36 cellular contexts compared by ENCODE assay signal in the genomic region with DNA sequence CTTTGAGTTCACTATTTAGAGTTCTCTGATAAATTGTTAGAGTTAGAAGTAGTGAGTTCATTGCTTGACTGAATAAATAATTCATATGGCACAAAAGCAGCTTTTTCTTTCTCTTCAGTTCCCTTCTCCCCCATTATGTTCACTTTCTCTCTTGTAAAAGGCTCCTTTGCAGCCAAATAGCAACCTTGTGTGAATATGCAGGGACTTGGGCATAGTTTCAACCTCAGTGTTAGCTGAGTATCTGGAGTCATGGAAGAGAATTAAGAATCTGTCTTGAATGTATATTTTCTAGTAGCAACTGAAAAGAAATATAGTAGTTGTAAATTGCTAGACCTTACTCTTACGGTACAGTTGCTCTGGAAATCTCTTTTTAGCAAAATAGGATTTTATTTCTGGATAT.
"Had no signal": no experiment of that assay in that cellular context is flagged by ENCODE, and none has a peak within 500 bp of the region (broad histone marks: within the 10 kb centered on the region; RNA-seq: fewer than 3 reads in every experiment).

No MANE protein-coding gene starts in this region.

- ATAC-seq: activated CD4-positive, CD25-positive, alpha-beta regulatory T cell treated with anti-CD3 and anti-CD28 coated beads, Interleukin-2, amount 50 U/mL, for 24 hours; gastroesophageal sphincter; left colon; mucosa of descending colon; stimulated activated memory B cell treated with anti-CD40 and anti-IgM and Interleukin-4, amounts not matched to agents 10 μg/mL and 1 μg/mL and 100 μg/mL, for 72 hours; stimulated activated naive CD8-positive, alpha-beta T cell treated with anti-CD3 and anti-CD28 coated beads, Interleukin-15, amount 100 ng/mL, for 72 hours had no signal

- H3K36me3 ChIP-seq: colonic mucosa, gastroesophageal sphincter, neutrophil, prostate gland, sigmoid colon, thyroid gland, upper lobe of left lung, vagina had no signal

- H3K27me3 ChIP-seq: colonic mucosa, gastroesophageal sphincter, neutrophil, sigmoid colon, thyroid gland, upper lobe of left lung, vagina had no signal

- H3K27ac Mint-ChIP-seq: activated CD4-positive, alpha-beta memory T cell treated with anti-CD3 and anti-CD28 coated beads for 36 hours; activated naive CD4-positive, alpha-beta T cell treated with anti-CD3 and anti-CD28 coated beads for 36 hours; activated T-helper 1 cell treated with anti-CD3 and anti-CD28 coated beads, Interleukin-12 subunit alpha, Interleukin-12 subunit beta, Interleukin-2, Interleukin-4 antibody, amounts not matched to agents 30 ng/mL and 10 ng/mL and 1 ng/mL, durations not matched to agents 14 hours and 24 hours and 36 hours; immature natural killer cell; stimulated activated memory B cell treated with anti-CD40 and anti-IgM and Interleukin-4, amounts not matched to agents 10 μg/mL and 1 μg/mL and 100 μg/mL, for 72 hours; stimulated activated naive CD8-positive, alpha-beta T cell treated with anti-CD3 and anti-CD28 coated beads, Interleukin-15, amount 100 ng/mL, for 72 hours; T-helper 2 cell treated with Interferon-gamma antibody and Interleukin-4, amounts not matched to agents 5 μg/mL and 100 μg/mL, for 36 hours had no signal

- H3K36me3 Mint-ChIP-seq: activated CD4-positive, alpha-beta memory T cell treated with anti-CD3 and anti-CD28 coated beads for 36 hours; immature natural killer cell; stimulated activated memory B cell treated with anti-CD40 and anti-IgM and Interleukin-4, amounts not matched to agents 10 μg/mL and 1 μg/mL and 100 μg/mL, for 72 hours had no signal

- H3K4me1 ChIP-seq: colonic mucosa, prostate gland had no signal

- H3K27me3 Mint-ChIP-seq: activated CD4-positive, alpha-beta memory T cell treated with anti-CD3 and anti-CD28 coated beads for 36 hours; stimulated activated memory B cell treated with anti-CD40 and anti-IgM and Interleukin-4, amounts not matched to agents 10 μg/mL and 1 μg/mL and 100 μg/mL, for 72 hours; stimulated activated naive CD8-positive, alpha-beta T cell treated with anti-CD3 and anti-CD28 coated beads, Interleukin-15, amount 100 ng/mL, for 72 hours had no signal

- H3K4me3 ChIP-seq: colonic mucosa, gastroesophageal sphincter, mucosa of descending colon, prostate gland, sigmoid colon, thyroid gland, upper lobe of left lung, vagina had no signal

- H3K9me3 Mint-ChIP-seq: activated CD4-positive, alpha-beta memory T cell treated with anti-CD3 and anti-CD28 coated beads for 36 hours; activated naive CD4-positive, alpha-beta T cell treated with anti-CD3 and anti-CD28 coated beads for 36 hours; activated T-helper 1 cell treated with anti-CD3 and anti-CD28 coated beads, Interleukin-12 subunit alpha, Interleukin-12 subunit beta, Interleukin-2, Interleukin-4 antibody, amounts not matched to agents 30 ng/mL and 10 ng/mL and 1 ng/mL, durations not matched to agents 14 hours and 24 hours and 36 hours; immature natural killer cell; nephron; stimulated activated memory B cell treated with anti-CD40 and anti-IgM and Interleukin-4, amounts not matched to agents 10 μg/mL and 1 μg/mL and 100 μg/mL, for 72 hours; stimulated activated naive CD8-positive, alpha-beta T cell treated with anti-CD3 and anti-CD28 coated beads, Interleukin-15, amount 100 ng/mL, for 72 hours; T-helper 2 cell treated with Interferon-gamma antibody and Interleukin-4, amounts not matched to agents 5 μg/mL and 100 μg/mL, for 36 hours had no signal

- H3K4me3 Mint-ChIP-seq: activated CD4-positive, alpha-beta memory T cell treated with anti-CD3 and anti-CD28 coated beads for 36 hours; activated naive CD4-positive, alpha-beta T cell treated with anti-CD3 and anti-CD28 coated beads for 36 hours; activated T-helper 1 cell treated with anti-CD3 and anti-CD28 coated beads, Interleukin-12 subunit alpha, Interleukin-12 subunit beta, Interleukin-2, Interleukin-4 antibody, amounts not matched to agents 30 ng/mL and 10 ng/mL and 1 ng/mL, durations not matched to agents 14 hours and 24 hours and 36 hours; immature natural killer cell; nephron; stimulated activated memory B cell treated with anti-CD40 and anti-IgM and Interleukin-4, amounts not matched to agents 10 μg/mL and 1 μg/mL and 100 μg/mL, for 72 hours; stimulated activated naive CD8-positive, alpha-beta T cell treated with anti-CD3 and anti-CD28 coated beads, Interleukin-15, amount 100 ng/mL, for 72 hours; T-helper 2 cell treated with Interferon-gamma antibody and Interleukin-4, amounts not matched to agents 5 μg/mL and 100 μg/mL, for 36 hours had no signal

- H3K9me3 ChIP-seq: colonic mucosa, gastroesophageal sphincter, mucosa of descending colon, neutrophil, prostate gland, sigmoid colon, thyroid gland, upper lobe of left lung, vagina had no signal

- DNase-seq: activated CD4-positive, alpha-beta memory T cell treated with anti-CD3 and anti-CD28 coated beads for 36 hours; activated CD4-positive, alpha-beta T cell treated with anti-CD3 and anti-CD28 coated beads for 48 hours; activated CD8-positive, alpha-beta memory T cell treated with anti-CD3 and anti-CD28 coated beads, Interleukin-2, amount 50 U/mL, for 4 hours; activated effector memory CD4-positive, alpha-beta T cell treated with anti-CD3 and anti-CD28 coated beads, Interleukin-2, amount 50 U/mL, for 16 hours; activated naive CD4-positive, alpha-beta T cell treated with anti-CD3 and anti-CD28 coated beads for 36 hours; activated T-cell treated with anti-CD3 and anti-CD28 coated beads, Interleukin-2, amount 50 U/mL, for 1 hour; amygdala; cerebellar nuclear complex; colonic mucosa; effector memory CD4-positive, alpha-beta T cell; erythroblast; immature natural killer cell; kidney; left colon; mammary epithelial cell; mucosa of descending colon; sigmoid colon; small intestine; stimulated activated CD4-positive, alpha-beta T cell treated with anti-CD3 and anti-CD28 coated beads, Interleukin-4, amount 100 ng/mL, for 4 hours; stimulated activated CD8-positive, alpha-beta memory T cell treated with anti-CD3 and anti-CD28 coated beads, Interleukin-4, amount 100 ng/mL, for 48 hours; stimulated activated naive CD8-positive, alpha-beta T cell treated with anti-CD3 and anti-CD28 coated beads, Interleukin-15, amount 100 ng/mL, for 72 hours; substantia nigra; T-helper 1 cell; thyroid gland; upper lobe of left lung had no signal

- H3K27ac ChIP-seq: colonic mucosa, gastroesophageal sphincter, neutrophil, prostate gland, thyroid gland, upper lobe of left lung, vagina, VCaP had no signal

- FAIRE-seq: bronchial epithelial cell had no signal
